ENCODE assay signal across 15 cellular contexts in genomic region chr1:12398135-12398450, GRCh38.
"Had no signal": no experiment of that assay in that cellular context is flagged by ENCODE, and none has a peak within 500 bp of the region (broad histone marks: within the 10 kb centered on the region; RNA-seq: fewer than 3 reads in every experiment).

No MANE protein-coding gene starts in this region.

- H3K4me3 ChIP-seq: gastrocnemius medialis, heart right ventricle, lower lobe of right lung, pancreas had no signal

- H3K36me3 ChIP-seq: pancreas had no signal

- H3K27me3 Mint-ChIP-seq: dendritic cell treated with granulocyte-macrophage colony-stimulating factor and Interleukin-4, amounts not matched to agents 40 ng/mL and 50 ng/mL, for 4 days; effector memory CD8-positive, alpha-beta T cell had no signal

- H3K4me3 Mint-ChIP-seq: dendritic cell treated with granulocyte-macrophage colony-stimulating factor and Interleukin-4, amounts not matched to agents 40 ng/mL and 50 ng/mL, for 4 days; effector memory CD8-positive, alpha-beta T cell; stimulated activated effector memory CD8-positive, alpha-beta T cell treated with anti-CD3 and anti-CD28 coated beads, Interleukin-12 subunit alpha, Interleukin-12 subunit beta, amount 100 ng/mL, for 72 hours had no signal

- H3K9me3 Mint-ChIP-seq: dendritic cell treated with granulocyte-macrophage colony-stimulating factor and Interleukin-4, amounts not matched to agents 40 ng/mL and 50 ng/mL, for 4 days; effector memory CD8-positive, alpha-beta T cell; stimulated activated effector memory CD8-positive, alpha-beta T cell treated with anti-CD3 and anti-CD28 coated beads, Interleukin-12 subunit alpha, Interleukin-12 subunit beta, amount 100 ng/mL, for 72 hours had no signal

- H3K27ac Mint-ChIP-seq: dendritic cell treated with granulocyte-macrophage colony-stimulating factor and Interleukin-4, amounts not matched to agents 40 ng/mL and 50 ng/mL, for 4 days; stimulated activated effector memory CD8-positive, alpha-beta T cell treated with anti-CD3 and anti-CD28 coated beads, Interleukin-12 subunit alpha, Interleukin-12 subunit beta, amount 100 ng/mL, for 72 hours had no signal

- H3K27me3 ChIP-seq: gastrocnemius medialis, heart right ventricle, pancreas had no signal

- H3K4me1 ChIP-seq: gastrocnemius medialis had no signal

- H3K27ac ChIP-seq: gastrocnemius medialis, lower lobe of right lung, pancreas had no signal

- H3K9me3 ChIP-seq: gastrocnemius medialis, heart right ventricle, lower lobe of right lung, pancreas had no signal

- DNase-seq: activated CD4-positive, alpha-beta T cell treated with anti-CD3 and anti-CD28 coated beads, Interleukin-2, amount 50 U/mL, for 4 hours; activated gamma-delta T cell treated with Interleukin-2 at 50 U/mL for 16 hours; activated T-cell treated with anti-CD3 and anti-CD28 coated beads, Interleukin-2, amount 50 U/mL, for 48 hours; effector memory CD8-positive, alpha-beta T cell; gastrocnemius medialis; heart right ventricle; lower lobe of right lung; midbrain; pancreas; substantia nigra; T-helper 9 cell; trophoblast cell had no signal

- ATAC-seq: activated CD4-positive, CD25-positive, alpha-beta regulatory T cell treated with anti-CD3 and anti-CD28 coated beads, Interleukin-2, amount 50 U/mL, for 24 hours; effector memory CD8-positive, alpha-beta T cell; gastrocnemius medialis; lower lobe of right lung; stimulated activated effector memory CD8-positive, alpha-beta T cell treated with anti-CD3 and anti-CD28 coated beads, Interleukin-12 subunit alpha, Interleukin-12 subunit beta, amount 100 ng/mL, for 72 hours had no signal
